1 cellular context compared by ENCODE assay signal in the genomic region with DNA sequence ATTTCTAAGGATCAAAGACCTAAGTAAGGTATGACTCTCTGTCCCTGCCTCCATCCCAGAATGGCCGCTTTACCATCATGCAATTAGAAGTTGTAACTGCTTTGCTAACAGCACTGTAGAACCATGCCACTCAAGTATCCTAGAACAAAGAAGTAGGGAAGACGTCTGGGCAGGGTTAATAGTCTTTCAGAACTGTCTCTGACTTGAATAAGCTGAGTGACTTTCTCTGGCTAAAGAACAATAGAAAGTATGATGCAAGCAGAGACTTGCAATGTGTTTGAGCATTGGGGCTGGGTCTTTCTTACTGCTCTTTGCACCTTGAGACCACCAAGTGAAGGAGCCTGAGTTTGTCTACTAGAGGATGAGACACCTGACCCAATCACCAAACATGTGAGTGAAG.
TF ChIP-seq lines count a peak whose summit lies in the region.

No MANE protein-coding gene starts in this region.

TF ChIP-seq in GM23338, 12 proteins besides CTCF, POLR2A, EP300 and RAD21 (continued from another document):
- TF ChIP-seq, protein P1, sequence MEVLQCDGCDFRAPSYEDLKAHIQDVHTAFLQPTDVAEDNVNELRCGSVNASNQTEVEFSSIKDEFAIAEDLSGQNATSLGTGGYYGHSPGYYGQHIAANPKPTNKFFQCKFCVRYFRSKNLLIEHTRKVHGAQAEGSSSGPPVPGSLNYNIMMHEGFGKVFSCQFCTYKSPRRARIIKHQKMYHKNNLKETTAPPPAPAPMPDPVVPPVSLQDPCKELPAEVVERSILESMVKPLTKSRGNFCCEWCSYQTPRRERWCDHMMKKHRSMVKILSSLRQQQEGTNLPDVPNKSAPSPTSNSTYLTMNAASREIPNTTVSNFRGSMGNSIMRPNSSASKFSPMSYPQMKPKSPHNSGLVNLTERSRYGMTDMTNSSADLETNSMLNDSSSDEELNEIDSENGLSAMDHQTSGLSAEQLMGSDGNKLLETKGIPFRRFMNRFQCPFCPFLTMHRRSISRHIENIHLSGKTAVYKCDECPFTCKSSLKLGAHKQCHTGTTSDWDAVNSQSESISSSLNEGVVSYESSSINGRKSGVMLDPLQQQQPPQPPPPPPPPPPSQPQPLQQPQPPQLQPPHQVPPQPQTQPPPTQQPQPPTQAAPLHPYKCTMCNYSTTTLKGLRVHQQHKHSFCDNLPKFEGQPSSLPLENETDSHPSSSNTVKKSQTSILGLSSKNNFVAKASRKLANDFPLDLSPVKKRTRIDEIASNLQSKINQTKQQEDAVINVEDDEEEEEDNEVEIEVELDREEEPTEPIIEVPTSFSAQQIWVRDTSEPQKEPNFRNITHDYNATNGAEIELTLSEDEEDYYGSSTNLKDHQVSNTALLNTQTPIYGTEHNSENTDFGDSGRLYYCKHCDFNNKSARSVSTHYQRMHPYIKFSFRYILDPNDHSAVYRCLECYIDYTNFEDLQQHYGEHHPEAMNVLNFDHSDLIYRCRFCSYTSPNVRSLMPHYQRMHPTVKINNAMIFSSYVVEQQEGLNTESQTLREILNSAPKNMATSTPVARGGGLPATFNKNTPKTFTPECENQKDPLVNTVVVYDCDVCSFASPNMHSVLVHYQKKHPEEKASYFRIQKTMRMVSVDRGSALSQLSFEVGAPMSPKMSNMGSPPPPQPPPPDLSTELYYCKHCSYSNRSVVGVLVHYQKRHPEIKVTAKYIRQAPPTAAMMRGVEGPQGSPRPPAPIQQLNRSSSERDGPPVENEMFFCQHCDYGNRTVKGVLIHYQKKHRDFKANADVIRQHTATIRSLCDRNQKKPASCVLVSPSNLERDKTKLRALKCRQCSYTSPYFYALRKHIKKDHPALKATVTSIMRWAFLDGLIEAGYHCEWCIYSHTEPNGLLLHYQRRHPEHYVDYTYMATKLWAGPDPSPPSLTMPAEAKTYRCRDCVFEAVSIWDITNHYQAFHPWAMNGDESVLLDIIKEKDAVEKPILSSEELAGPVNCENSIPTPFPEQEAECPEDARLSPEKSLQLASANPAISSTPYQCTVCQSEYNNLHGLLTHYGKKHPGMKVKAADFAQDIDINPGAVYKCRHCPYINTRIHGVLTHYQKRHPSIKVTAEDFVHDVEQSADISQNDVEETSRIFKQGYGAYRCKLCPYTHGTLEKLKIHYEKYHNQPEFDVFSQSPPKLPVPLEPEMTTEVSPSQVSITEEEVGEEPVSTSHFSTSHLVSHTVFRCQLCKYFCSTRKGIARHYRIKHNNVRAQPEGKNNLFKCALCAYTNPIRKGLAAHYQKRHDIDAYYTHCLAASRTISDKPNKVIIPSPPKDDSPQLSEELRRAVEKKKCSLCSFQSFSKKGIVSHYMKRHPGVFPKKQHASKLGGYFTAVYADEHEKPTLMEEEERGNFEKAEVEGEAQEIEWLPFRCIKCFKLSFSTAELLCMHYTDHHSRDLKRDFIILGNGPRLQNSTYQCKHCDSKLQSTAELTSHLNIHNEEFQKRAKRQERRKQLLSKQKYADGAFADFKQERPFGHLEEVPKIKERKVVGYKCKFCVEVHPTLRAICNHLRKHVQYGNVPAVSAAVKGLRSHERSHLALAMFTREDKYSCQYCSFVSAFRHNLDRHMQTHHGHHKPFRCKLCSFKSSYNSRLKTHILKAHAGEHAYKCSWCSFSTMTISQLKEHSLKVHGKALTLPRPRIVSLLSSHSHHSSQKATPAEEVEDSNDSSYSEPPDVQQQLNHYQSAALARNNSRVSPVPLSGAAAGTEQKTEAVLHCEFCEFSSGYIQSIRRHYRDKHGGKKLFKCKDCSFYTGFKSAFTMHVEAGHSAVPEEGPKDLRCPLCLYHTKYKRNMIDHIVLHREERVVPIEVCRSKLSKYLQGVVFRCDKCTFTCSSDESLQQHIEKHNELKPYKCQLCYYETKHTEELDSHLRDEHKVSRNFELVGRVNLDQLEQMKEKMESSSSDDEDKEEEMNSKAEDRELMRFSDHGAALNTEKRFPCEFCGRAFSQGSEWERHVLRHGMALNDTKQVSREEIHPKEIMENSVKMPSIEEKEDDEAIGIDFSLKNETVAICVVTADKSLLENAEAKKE (CRISPR knock-in tag; IDR thresholded peaks at IDR 0.05) = no peak
- TF ChIP-seq JUNB (IDR thresholded peaks at IDR 0.05; ENCODE audit: unreplicated experiment) (no peak), ZNF114 (CRISPR knock-in tag; IDR thresholded peaks at IDR 0.05) (no peak), STAT1 (IDR thresholded peaks at IDR 0.05; ENCODE audit: unreplicated experiment) (no peak), NANOG (IDR thresholded peaks at IDR 0.05; ENCODE audit: borderline replicate concordance) (no peak)
- TF ChIP-seq, protein P2, sequence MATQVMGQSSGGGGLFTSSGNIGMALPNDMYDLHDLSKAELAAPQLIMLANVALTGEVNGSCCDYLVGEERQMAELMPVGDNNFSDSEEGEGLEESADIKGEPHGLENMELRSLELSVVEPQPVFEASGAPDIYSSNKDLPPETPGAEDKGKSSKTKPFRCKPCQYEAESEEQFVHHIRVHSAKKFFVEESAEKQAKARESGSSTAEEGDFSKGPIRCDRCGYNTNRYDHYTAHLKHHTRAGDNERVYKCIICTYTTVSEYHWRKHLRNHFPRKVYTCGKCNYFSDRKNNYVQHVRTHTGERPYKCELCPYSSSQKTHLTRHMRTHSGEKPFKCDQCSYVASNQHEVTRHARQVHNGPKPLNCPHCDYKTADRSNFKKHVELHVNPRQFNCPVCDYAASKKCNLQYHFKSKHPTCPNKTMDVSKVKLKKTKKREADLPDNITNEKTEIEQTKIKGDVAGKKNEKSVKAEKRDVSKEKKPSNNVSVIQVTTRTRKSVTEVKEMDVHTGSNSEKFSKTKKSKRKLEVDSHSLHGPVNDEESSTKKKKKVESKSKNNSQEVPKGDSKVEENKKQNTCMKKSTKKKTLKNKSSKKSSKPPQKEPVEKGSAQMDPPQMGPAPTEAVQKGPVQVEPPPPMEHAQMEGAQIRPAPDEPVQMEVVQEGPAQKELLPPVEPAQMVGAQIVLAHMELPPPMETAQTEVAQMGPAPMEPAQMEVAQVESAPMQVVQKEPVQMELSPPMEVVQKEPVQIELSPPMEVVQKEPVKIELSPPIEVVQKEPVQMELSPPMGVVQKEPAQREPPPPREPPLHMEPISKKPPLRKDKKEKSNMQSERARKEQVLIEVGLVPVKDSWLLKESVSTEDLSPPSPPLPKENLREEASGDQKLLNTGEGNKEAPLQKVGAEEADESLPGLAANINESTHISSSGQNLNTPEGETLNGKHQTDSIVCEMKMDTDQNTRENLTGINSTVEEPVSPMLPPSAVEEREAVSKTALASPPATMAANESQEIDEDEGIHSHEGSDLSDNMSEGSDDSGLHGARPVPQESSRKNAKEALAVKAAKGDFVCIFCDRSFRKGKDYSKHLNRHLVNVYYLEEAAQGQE (IDR thresholded peaks at IDR 0.05; ENCODE audit: unreplicated experiment) = no peak
